In the genomic region with DNA sequence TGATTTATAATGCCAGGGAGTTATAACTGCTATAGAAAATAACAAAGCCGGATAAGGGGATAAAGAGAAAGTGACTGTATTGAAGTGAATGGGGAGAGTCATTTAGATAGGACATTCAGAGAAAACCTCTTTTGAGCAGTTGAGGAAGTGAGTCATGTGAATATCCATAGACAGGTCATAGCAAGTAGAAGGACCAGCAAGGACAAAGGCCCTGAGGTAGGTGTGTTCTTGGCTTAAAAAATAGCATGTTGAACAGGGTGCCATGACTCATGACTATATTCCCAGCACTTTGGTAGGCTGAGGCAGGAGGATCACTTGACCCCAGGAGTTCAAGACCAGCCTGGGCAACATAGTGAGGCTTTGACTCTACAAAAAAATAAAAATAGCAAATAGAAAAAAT, we compare ENCODE assay signal across 18 cellular contexts. TPM values are rescaled to one million over a fixed set of nuclear protein-coding genes. Genes with fewer than 3 reads are reported as not detected.
DNase-seq lines count a peak whose midpoint lies in the region; ATAC-seq and TF ChIP-seq lines count a peak whose summit lies in the region.
"Had no signal": no experiment of that assay in that cellular context is flagged by ENCODE, and none has a peak within 500 bp of the region (broad histone marks: within the 10 kb centered on the region; RNA-seq: fewer than 3 reads in every experiment).

No MANE protein-coding gene starts in this region.

- H3K4me3 ChIP-seq in HEK293 (ENCODE audit: low read depth, low read length) (no peak overlapping the region), RWPE2 (ENCODE audit: severe bottlenecking) (no peak overlapping the region), vagina (no peak overlapping the region)
- H3K4me3 ChIP-seq: BLaER1 treated with 17β-estradiol and CSF1 and Interleukin-3, amounts not matched to agents 10 nM and 100 nM; colonic mucosa; HAP-1; psoas muscle had no signal

- no peaks in the 10 kb centered on the region for H3K9me3 ChIP-seq in HEK293 (ENCODE audit: control insufficient read depth, insufficient read depth, low read depth, low read length)
- no peaks in the 10 kb centered on the region for H3K9me3 ChIP-seq in RWPE2 (ENCODE audit: severe bottlenecking)
- no peaks in the 10 kb centered on the region for H3K9me3 ChIP-seq in vagina
- H3K9me3 ChIP-seq: colonic mucosa, HAP-1, psoas muscle had no signal

- intact Hi-C loops in vagina (cut with DNase I) = no loop called here

- no peak for TF ChIP-seq CTCF in HEK293 (tag by site-specific recombination; IDR thresholded peaks at IDR 0.05)
- no peak for TF ChIP-seq CTCF in RWPE2 (IDR thresholded peaks at IDR 0.05; ENCODE audit: poor library complexity, severe bottlenecking)
- TF ChIP-seq CTCF in foreskin keratinocyte (conservative IDR thresholded peaks at IDR 0.05) = no peak
- TF ChIP-seq CTCF in vagina (IDR thresholded peaks at IDR 0.05) = no peak

- H3K36me3 ChIP-seq in HEK293 (ENCODE audit: control insufficient read depth in 2 of 2, insufficient read depth in 1 of 2, low read length in 2 of 2) (no peaks in the 10 kb centered on the region), RWPE2 (ENCODE audit: low read depth) (peaks cover 1% of the 10 kb centered on the region; the same call in 1 of the 2 replicates), vagina (no peaks in the 10 kb centered on the region)
- H3K36me3 ChIP-seq: BLaER1 treated with 17β-estradiol and CSF1 and Interleukin-3, amounts not matched to agents 10 nM and 100 nM; colonic mucosa; HAP-1 had no signal

- TF ChIP-seq POLR2A in vagina (IDR thresholded peaks at IDR 0.05) = no peak

- H3K27me3 ChIP-seq in RWPE2 (ENCODE audit: insufficient read depth, poor library complexity, severe bottlenecking) (no peaks in the 10 kb centered on the region), foreskin keratinocyte (no peaks in the 10 kb centered on the region), vagina (no peaks in the 10 kb centered on the region)
- H3K27me3 ChIP-seq: BLaER1 treated with 17β-estradiol and CSF1 and Interleukin-3, amounts not matched to agents 10 nM and 100 nM; colonic mucosa had no signal

- peak; percentile 43 for DNase-seq in EL
- no peak for DNase-seq in RWPE2 (ENCODE audit: low spot score)
- DNase-seq in foreskin keratinocyte = peak; percentile 87 to 95
- DNase-seq in T1000 (lab: John Stamatoyannopoulos, UW) = no peak
- no peak for DNase-seq in vagina (ENCODE audit: extremely low spot score in 2 of 2)
- no peak for DNase-seq in activated gamma-delta T cell (lab: John Stamatoyannopoulos, UW)
- DNase-seq: activated CD4-positive, alpha-beta T cell treated with anti-CD3 and anti-CD28 coated beads for 1 hour; activated T-cell treated with anti-CD3 and anti-CD28 coated beads for 4 hours; DMS79 treated with DMSO at 0.1 percent for 48 hours; naive thymus-derived CD4-positive, alpha-beta T cell; NCI-H1436 treated with DMSO at 0.1 percent for 48 hours; NCI-H446; stimulated activated CD4-positive, alpha-beta T cell treated with anti-CD3 and anti-CD28 coated beads, Interleukin-12 subunit alpha, Interleukin-12 subunit beta, amount 100 ng/mL, for 4 hours had no signal

- H3K4me1 ChIP-seq in HEK293 (ENCODE audit: control insufficient read depth, insufficient read depth, low read length) = no peaks in the 10 kb centered on the region
- peaks cover 21% of the 10 kb centered on the region for H3K4me1 ChIP-seq in RWPE2 (ENCODE audit: insufficient read depth, poor library complexity, severe bottlenecking)
- peaks cover 28% of the 10 kb centered on the region for H3K4me1 ChIP-seq in foreskin keratinocyte
- peaks cover 13% of the 10 kb centered on the region for H3K4me1 ChIP-seq in vagina
- H3K4me1 ChIP-seq: colonic mucosa, HAP-1 had no signal

- H3K27ac ChIP-seq in HEK293 (ENCODE audit: extremely low read depth, low read depth, low read length) = no peak overlapping the region
- peak overlapping the region; percentile 48 for H3K27ac ChIP-seq in RWPE2 (ENCODE audit: poor library complexity, severe bottlenecking)
- H3K27ac ChIP-seq in foreskin keratinocyte = no peak overlapping the region
- H3K27ac ChIP-seq in vagina = no peak overlapping the region
- H3K27ac ChIP-seq: psoas muscle had no signal

- POLR2A ChIA-PET in HEK293 (lab: Yijun Ruan, JAX) = no interaction called here

- ATAC-seq in RWPE2 (ENCODE audit: low read depth) = peak; percentile 81
- peak; percentile 90 for ATAC-seq in foreskin keratinocyte

- CTCF ChIA-PET in HEK293 (lab: Yijun Ruan, JAX) = no interaction called here

TF ChIP-seq in HEK293, 187 proteins besides CTCF, POLR2A, EP300 and RAD21:
- TF ChIP-seq ZNF623 (tag by site-specific recombination; IDR thresholded peaks at IDR 0.05) = peak; percentile 55
- TF ChIP-seq ZNF501 (tag by site-specific recombination; IDR thresholded peaks at IDR 0.05) = no peak
- TF ChIP-seq, protein P1, sequence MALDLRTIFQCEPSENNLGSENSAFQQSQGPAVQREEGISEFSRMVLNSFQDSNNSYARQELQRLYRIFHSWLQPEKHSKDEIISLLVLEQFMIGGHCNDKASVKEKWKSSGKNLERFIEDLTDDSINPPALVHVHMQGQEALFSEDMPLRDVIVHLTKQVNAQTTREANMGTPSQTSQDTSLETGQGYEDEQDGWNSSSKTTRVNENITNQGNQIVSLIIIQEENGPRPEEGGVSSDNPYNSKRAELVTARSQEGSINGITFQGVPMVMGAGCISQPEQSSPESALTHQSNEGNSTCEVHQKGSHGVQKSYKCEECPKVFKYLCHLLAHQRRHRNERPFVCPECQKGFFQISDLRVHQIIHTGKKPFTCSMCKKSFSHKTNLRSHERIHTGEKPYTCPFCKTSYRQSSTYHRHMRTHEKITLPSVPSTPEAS (tag by site-specific recombination; IDR thresholded peaks at IDR 0.05) = no peak
- TF ChIP-seq ZNF433 (tag by site-specific recombination; IDR thresholded peaks at IDR 0.05; ENCODE audit: low read depth) = no peak

RNA-seq across cellular contexts. Expression of a gene that starts 51.5 kb away (rescaled TPM):
- total RNA-seq in foreskin keratinocyte = 173 and 175 TPM in 2 replicates
- 118 and 129 TPM in 2 replicates for polyA plus RNA-seq in foreskin keratinocyte
- 169 TPM for total RNA-seq in vagina

Comparison
In these comparisons a context has a peak if more than half of its experiments do, and no peak if none do; other contexts are left out.
1. DNase-seq: peak in EL (single experiment) and foreskin keratinocyte (2 of 2); none in RWPE2 (single experiment), T1000 (single experiment), vagina (0 of 2) and activated gamma-delta T cell (single experiment).